Comparison of ENCODE assay signal across 8 cellular contexts in the genomic region with DNA sequence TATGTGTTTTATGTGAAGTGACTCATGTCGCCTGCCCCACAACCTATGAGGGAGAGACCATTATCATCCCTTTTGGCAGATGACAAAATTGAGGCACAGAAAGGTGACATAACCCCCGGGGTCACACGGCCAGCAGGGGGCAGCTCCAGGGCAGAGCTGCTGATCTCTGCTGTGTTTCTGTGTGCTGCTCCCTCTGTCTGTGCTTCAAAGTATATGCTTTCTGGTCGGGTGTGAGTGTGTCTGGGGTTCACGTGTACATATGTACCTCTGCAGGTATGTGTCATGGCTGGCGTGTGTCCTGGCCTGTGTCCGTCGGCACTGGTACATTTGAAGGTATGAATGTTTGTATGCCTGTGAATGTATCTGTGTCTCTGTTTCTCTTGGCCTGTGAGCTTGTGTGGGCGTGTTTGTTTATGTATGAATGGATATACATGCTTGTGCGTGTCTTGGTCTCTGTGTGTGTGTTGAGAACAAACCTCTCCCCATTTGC. TPM values are rescaled to one million over a fixed set of nuclear protein-coding genes. Genes with fewer than 3 reads are reported as not detected.
DNase-seq lines count a peak whose midpoint lies in the region; ATAC-seq and TF ChIP-seq lines count a peak whose summit lies in the region.

No MANE protein-coding gene starts in this region.

- ATAC-seq in GM21576 (IDR thresholded peaks at IDR 0.05; ENCODE audit: unreplicated experiment), result no peak

- H3K4me1 ChIP-seq in ascending aorta, result peaks cover 0 to 14% of the 10 kb centered on the region in 2 donors

- peak; percentile 10 to 32 (median 26) for TF ChIP-seq CTCF in ascending aorta (IDR thresholded peaks at IDR 0.05)

- H3K9me3 ChIP-seq in ascending aorta, result no peaks in the 10 kb centered on the region

- H3K36me3 ChIP-seq in ascending aorta, result no peaks in the 10 kb centered on the region

- no peaks in the 10 kb centered on the region for H3K9me3 Mint-ChIP-seq in T-helper 2 cell treated with Interferon-gamma antibody and Interleukin-4, amounts not matched to agents 5 μg/mL and 100 μg/mL, for 36 hours

- H3K4me1 Mint-ChIP-seq in T-helper 2 cell treated with Interferon-gamma antibody and Interleukin-4, amounts not matched to agents 5 μg/mL and 100 μg/mL, for 36 hours (ENCODE audit: low read depth), result peaks cover 34% of the 10 kb centered on the region

- no peak overlapping the region for H3K27ac ChIP-seq in ascending aorta

- no peak overlapping the region for H3K27ac Mint-ChIP-seq in T-helper 2 cell treated with Interferon-gamma antibody and Interleukin-4, amounts not matched to agents 5 μg/mL and 100 μg/mL, for 36 hours

- intact Hi-C loops in ascending aorta (cut with DNase I), result no loop called here

- no peaks in the 10 kb centered on the region for H3K27me3 Mint-ChIP-seq in T-helper 2 cell treated with Interferon-gamma antibody and Interleukin-4, amounts not matched to agents 5 μg/mL and 100 μg/mL, for 36 hours (ENCODE audit: low read depth)

- peak; percentile 66 for DNase-seq in ELR (ENCODE audit: low read depth)
- peak; percentile 97 for DNase-seq in HuH-7.5 (ENCODE audit: low spot score)
- peak; percentile 74 for DNase-seq in T-helper 2 cell treated with Interferon-gamma antibody and Interleukin-4, amounts not matched to agents 5 μg/mL and 100 μg/mL, for 36 hours (ENCODE audit: low spot score)
- no peak for DNase-seq in ascending aorta (ENCODE audit: low spot score in 2 of 2)
- peak; percentile 12 for DNase-seq in kidney glomerular epithelial cell (lab: John Stamatoyannopoulos, UW)
- DNase-seq in stimulated activated CD8-positive, alpha-beta memory T cell treated with anti-CD3 and anti-CD28 coated beads, Interleukin-15, amount 100 ng/mL, for 4 hours (ENCODE audit: low read depth in 2 of 2), result peak; percentile 47 to 57
- no peak for DNase-seq in NCI-H1048 (lab: John Stamatoyannopoulos, UW)

- no peak overlapping the region for H3K4me3 Mint-ChIP-seq in T-helper 2 cell treated with Interferon-gamma antibody and Interleukin-4, amounts not matched to agents 5 μg/mL and 100 μg/mL, for 36 hours

- no peak overlapping the region for H3K4me3 ChIP-seq in ascending aorta

- H3K36me3 Mint-ChIP-seq in T-helper 2 cell treated with Interferon-gamma antibody and Interleukin-4, amounts not matched to agents 5 μg/mL and 100 μg/mL, for 36 hours (ENCODE audit: low read depth), result peaks cover 7% of the 10 kb centered on the region

- H3K27me3 ChIP-seq in ascending aorta, result no peaks in the 10 kb centered on the region

RNA-seq across cellular contexts. Expression of a gene that starts 7.1 kb away (rescaled TPM):
- total RNA-seq in ascending aorta, result 102 TPM

RNA-seq across cellular contexts. Expression of a gene that starts 22.6 kb away (rescaled TPM):
- total RNA-seq in ascending aorta, result not detected

RNA-seq across cellular contexts. Expression of a gene that starts 30.0 kb away (rescaled TPM):
- total RNA-seq in ascending aorta, result not detected

Comparison
In these comparisons a context has a peak if more than half of its experiments do, and no peak if none do; other contexts are left out.
1. DNase-seq: peak in ELR (single experiment), HuH-7.5 (single experiment), T-helper 2 cell treated with Interferon-gamma antibody and Interleukin-4, amounts not matched to agents 5 μg/mL and 100 μg/mL, for 36 hours (single experiment), kidney glomerular epithelial cell (single experiment) and stimulated activated CD8-positive, alpha-beta memory T cell treated with anti-CD3 and anti-CD28 coated beads, Interleukin-15, amount 100 ng/mL, for 4 hours (2 of 2); none in ascending aorta (0 of 2) and NCI-H1048 (single experiment).